Comparison of ENCODE assay signal across 40 cellular contexts in the genomic region with DNA sequence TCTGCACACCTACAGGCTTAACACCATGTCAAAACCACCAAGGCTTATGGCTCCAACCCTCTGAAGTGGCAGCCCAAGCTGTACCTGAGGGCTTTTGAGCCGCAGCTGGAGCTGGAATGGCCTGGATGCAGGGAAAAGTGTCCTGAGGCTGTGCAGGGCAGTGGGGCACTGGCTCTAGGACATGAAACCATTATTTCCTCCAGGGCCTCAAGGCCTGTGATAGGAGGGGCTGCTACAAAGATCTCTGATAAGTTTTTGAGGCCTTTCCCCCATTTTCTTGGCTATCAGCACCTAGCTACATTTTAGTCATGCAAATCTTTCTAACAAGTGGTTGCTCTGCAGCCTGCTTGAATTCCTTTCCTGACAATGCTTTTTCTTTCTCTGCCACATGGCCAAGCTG. TPM values are rescaled to one million over a fixed set of nuclear protein-coding genes. Genes with fewer than 3 reads are reported as not detected.
"Had no signal": no experiment of that assay in that cellular context is flagged by ENCODE, and none has a peak within 500 bp of the region (broad histone marks: within the 10 kb centered on the region; RNA-seq: fewer than 3 reads in every experiment).

No MANE protein-coding gene starts in this region.

- H3K4me3 ChIP-seq: adrenal gland, body of pancreas, breast epithelium had no signal

- DNase-seq: activated B cell treated with CpG ODN at 0.5 μM for 24 hours; activated CD4-positive, alpha-beta memory T cell treated with anti-CD3 and anti-CD28 coated beads for 36 hours; activated CD4-positive, alpha-beta T cell treated with anti-CD3 and anti-CD28 coated beads for 4 hours; activated CD4-positive, alpha-beta T cell treated with anti-CD3 and anti-CD28 coated beads, Interleukin-2, amount 10 ng/mL, durations not matched to agents 24 days and 14 days; activated CD4-positive, alpha-beta T cell treated with anti-CD3 and anti-CD28 coated beads, Interleukin-2, amount 50 U/mL, for 1 hour; activated CD4-positive, alpha-beta T cell treated with anti-CD3 and anti-CD28 coated beads, Interleukin-2, amount 50 U/mL, for 4 hours; activated CD4-positive, CD25-positive, alpha-beta regulatory T cell treated with anti-CD3 and anti-CD28 coated beads, Interleukin-2, amount 50 U/mL, for 72 hours; activated CD8-positive, alpha-beta memory T cell treated with anti-CD3 and anti-CD28 coated beads, Interleukin-2, amount 50 U/mL, for 4 hours; activated CD8-positive, alpha-beta T cell treated with anti-CD3 and anti-CD28 coated beads for 36 hours; activated effector memory CD4-positive, alpha-beta T cell treated with anti-CD3 and anti-CD28 coated beads, Interleukin-2, amount 50 U/mL, for 16 hours; activated gamma-delta T cell treated with Interleukin-2 at 50 U/mL for 16 hours; activated naive CD4-positive, alpha-beta T cell; activated naive CD4-positive, alpha-beta T cell treated with anti-CD3 and anti-CD28 coated beads for 36 hours; activated naive CD4-positive, alpha-beta T cell treated with anti-CD3 and anti-CD28 coated beads, Interleukin-2, amount 50 U/mL, for 16 hours; activated naive CD8-positive, alpha-beta T cell treated with anti-CD3 and anti-CD28 coated beads for 36 hours; activated T-cell treated with anti-CD3 and anti-CD28 coated beads for 4 hours; activated T-cell treated with anti-CD3 and anti-CD28 coated beads, Interleukin-2, amount 50 U/mL, for 1 hour; activated T-cell treated with anti-CD3 and anti-CD28 coated beads, Interleukin-2, amount 50 U/mL, for 4 hours; activated T-cell treated with anti-CD3 and anti-CD28 coated beads, Interleukin-2, amount 50 U/mL, for 72 hours; adrenal gland; amniotic stem cell; aorta; body of pancreas; brain microvascular endothelial cell; central memory CD4-positive, alpha-beta T cell; T-helper 1 cell; T-helper 2 cell; T-helper 9 cell had no signal

- H3K27ac Mint-ChIP-seq: activated B cell treated with CpG ODN at 0.5 μM for 24 hours; activated CD4-positive, alpha-beta memory T cell treated with anti-CD3 and anti-CD28 coated beads for 36 hours; activated CD4-positive, alpha-beta T cell treated with anti-CD3 and anti-CD28 coated beads, Interleukin-2, amount 10 ng/mL, durations not matched to agents 24 days and 14 days; activated CD8-positive, alpha-beta T cell treated with anti-CD3 and anti-CD28 coated beads for 36 hours; activated naive CD4-positive, alpha-beta T cell treated with anti-CD3 and anti-CD28 coated beads for 36 hours; activated naive CD4-positive, alpha-beta T cell treated with anti-CD3 and anti-CD28 coated beads, Interleukin-2, amount 50 U/mL, for 72 hours; activated naive CD8-positive, alpha-beta T cell treated with anti-CD3 and anti-CD28 coated beads for 36 hours; activated T-cell treated with anti-CD3 and anti-CD28 coated beads, Interleukin-2, amount 50 U/mL, for 72 hours; activated T-helper 1 cell treated with anti-CD3 and anti-CD28 coated beads, Interleukin-12 subunit alpha, Interleukin-12 subunit beta, Interleukin-2, Interleukin-4 antibody, amounts not matched to agents 30 ng/mL and 10 ng/mL and 1 ng/mL, durations not matched to agents 14 hours and 24 hours and 36 hours; activated T-helper 17 cell treated with anti-CD3 and anti-CD28 coated beads, Interleukin-2, amount 50 U/mL, for 72 hours; T-helper 1 cell treated with Interleukin-12 subunit alpha and Interleukin-12 subunit beta and Interleukin-4 antibody, amounts not matched to agents 30 μg/mL and 1 μg/mL, for 36 hours; T-helper 2 cell treated with Interferon-gamma antibody and Interleukin-4, amounts not matched to agents 5 μg/mL and 100 μg/mL, for 36 hours had no signal

- H3K36me3 ChIP-seq: adrenal gland, brain microvascular endothelial cell, breast epithelium had no signal

- ATAC-seq: activated CD8-positive, alpha-beta T cell treated with anti-CD3 and anti-CD28 coated beads for 36 hours; activated naive CD4-positive, alpha-beta T cell treated with anti-CD3 and anti-CD28 coated beads, Interleukin-2, amount 50 U/mL, for 72 hours; activated T-cell treated with anti-CD3 and anti-CD28 coated beads, Interleukin-2, amount 50 U/mL, for 4 hours; activated T-cell treated with anti-CD3 and anti-CD28 coated beads, Interleukin-2, amount 50 U/mL, for 72 hours; activated T-helper 17 cell treated with anti-CD3 and anti-CD28 coated beads, Interleukin-2, amount 50 U/mL, for 72 hours; body of pancreas had no signal

- H3K9me3 ChIP-seq: adrenal gland had no signal

- H3K4me1 Mint-ChIP-seq: activated B cell treated with CpG ODN at 0.5 μM for 24 hours; activated CD4-positive, alpha-beta T cell treated with anti-CD3 and anti-CD28 coated beads, Interleukin-2, amount 10 ng/mL, durations not matched to agents 24 days and 14 days; activated naive CD8-positive, alpha-beta T cell treated with anti-CD3 and anti-CD28 coated beads for 36 hours; activated T-helper 17 cell treated with anti-CD3 and anti-CD28 coated beads, Interleukin-2, amount 50 U/mL, for 72 hours had no signal

- H3K4me1 ChIP-seq: adrenal gland, body of pancreas, breast epithelium had no signal

- H3K4me3 Mint-ChIP-seq: activated B cell treated with CpG ODN at 0.5 μM for 24 hours; activated CD4-positive, alpha-beta memory T cell treated with anti-CD3 and anti-CD28 coated beads for 36 hours; activated CD4-positive, alpha-beta T cell treated with anti-CD3 and anti-CD28 coated beads, Interleukin-2, amount 10 ng/mL, durations not matched to agents 24 days and 14 days; activated CD8-positive, alpha-beta T cell treated with anti-CD3 and anti-CD28 coated beads for 36 hours; activated naive CD4-positive, alpha-beta T cell treated with anti-CD3 and anti-CD28 coated beads for 36 hours; activated naive CD8-positive, alpha-beta T cell treated with anti-CD3 and anti-CD28 coated beads for 36 hours; activated T-cell treated with anti-CD3 and anti-CD28 coated beads, Interleukin-2, amount 50 U/mL, for 4 hours; activated T-cell treated with anti-CD3 and anti-CD28 coated beads, Interleukin-2, amount 50 U/mL, for 72 hours; activated T-helper 1 cell treated with anti-CD3 and anti-CD28 coated beads, Interleukin-12 subunit alpha, Interleukin-12 subunit beta, Interleukin-2, Interleukin-4 antibody, amounts not matched to agents 30 ng/mL and 10 ng/mL and 1 ng/mL, durations not matched to agents 14 hours and 24 hours and 36 hours; activated T-helper 17 cell treated with anti-CD3 and anti-CD28 coated beads, Interleukin-2, amount 50 U/mL, for 72 hours; T-helper 1 cell treated with Interleukin-12 subunit alpha and Interleukin-12 subunit beta and Interleukin-4 antibody, amounts not matched to agents 30 μg/mL and 1 μg/mL, for 36 hours; T-helper 2 cell treated with Interferon-gamma antibody and Interleukin-4, amounts not matched to agents 5 μg/mL and 100 μg/mL, for 36 hours had no signal

- H3K36me3 Mint-ChIP-seq: activated CD4-positive, alpha-beta memory T cell treated with anti-CD3 and anti-CD28 coated beads for 36 hours; activated naive CD4-positive, alpha-beta T cell treated with anti-CD3 and anti-CD28 coated beads, Interleukin-2, amount 50 U/mL, for 72 hours; activated naive CD8-positive, alpha-beta T cell treated with anti-CD3 and anti-CD28 coated beads for 36 hours had no signal

- H3K27me3 ChIP-seq: adrenal gland, body of pancreas, brain microvascular endothelial cell, breast epithelium had no signal

- H3K9me3 Mint-ChIP-seq: activated CD4-positive, alpha-beta T cell treated with anti-CD3 and anti-CD28 coated beads, Interleukin-2, amount 10 ng/mL, durations not matched to agents 24 days and 14 days; activated T-helper 1 cell treated with anti-CD3 and anti-CD28 coated beads, Interleukin-12 subunit alpha, Interleukin-12 subunit beta, Interleukin-2, Interleukin-4 antibody, amounts not matched to agents 30 ng/mL and 10 ng/mL and 1 ng/mL, durations not matched to agents 14 hours and 24 hours and 36 hours; T-helper 1 cell treated with Interleukin-12 subunit alpha and Interleukin-12 subunit beta and Interleukin-4 antibody, amounts not matched to agents 30 μg/mL and 1 μg/mL, for 36 hours; T-helper 2 cell treated with Interferon-gamma antibody and Interleukin-4, amounts not matched to agents 5 μg/mL and 100 μg/mL, for 36 hours had no signal

- FAIRE-seq: astrocyte, TTC549 had no signal

- H3K27ac ChIP-seq: adrenal gland, body of pancreas, brain microvascular endothelial cell, breast epithelium, VCaP had no signal

RNA-seq across cellular contexts. Expression of a gene that starts 37.6 kb away (rescaled TPM):
- total RNA-seq: activated B cell treated with CpG ODN at 0.5 μM for 24 hours; activated CD4-positive, alpha-beta memory T cell treated with anti-CD3 and anti-CD28 coated beads for 36 hours; activated CD4-positive, alpha-beta T cell treated with anti-CD3 and anti-CD28 coated beads, Interleukin-2, amount 10 ng/mL, durations not matched to agents 24 days and 14 days; activated CD8-positive, alpha-beta memory T cell treated with anti-CD3 and anti-CD28 coated beads for 36 hours; activated CD8-positive, alpha-beta T cell treated with anti-CD3 and anti-CD28 coated beads for 36 hours; activated naive CD4-positive, alpha-beta T cell treated with anti-CD3 and anti-CD28 coated beads for 36 hours; activated naive CD4-positive, alpha-beta T cell treated with anti-CD3 and anti-CD28 coated beads, Interleukin-2, amount 50 U/mL, for 72 hours; activated naive CD8-positive, alpha-beta T cell treated with anti-CD3 and anti-CD28 coated beads for 36 hours; activated T-cell treated with anti-CD3 and anti-CD28 coated beads, Interleukin-2, amount 50 U/mL, for 4 hours; activated T-cell treated with anti-CD3 and anti-CD28 coated beads, Interleukin-2, amount 50 U/mL, for 72 hours; activated T-helper 1 cell treated with anti-CD3 and anti-CD28 coated beads, Interleukin-12 subunit alpha, Interleukin-12 subunit beta, Interleukin-2, Interleukin-4 antibody, amounts not matched to agents 30 ng/mL and 10 ng/mL and 1 ng/mL, durations not matched to agents 14 hours and 24 hours and 36 hours; activated T-helper 17 cell treated with anti-CD3 and anti-CD28 coated beads, Interleukin-2, amount 50 U/mL, for 72 hours; adrenal gland; aorta; astrocyte; body of pancreas; breast epithelium; cardiac septum; cerebellum had no signal
- polyA plus RNA-seq: adrenal gland, aorta had no signal
